12 cellular contexts compared by ENCODE assay signal in the genomic region with DNA sequence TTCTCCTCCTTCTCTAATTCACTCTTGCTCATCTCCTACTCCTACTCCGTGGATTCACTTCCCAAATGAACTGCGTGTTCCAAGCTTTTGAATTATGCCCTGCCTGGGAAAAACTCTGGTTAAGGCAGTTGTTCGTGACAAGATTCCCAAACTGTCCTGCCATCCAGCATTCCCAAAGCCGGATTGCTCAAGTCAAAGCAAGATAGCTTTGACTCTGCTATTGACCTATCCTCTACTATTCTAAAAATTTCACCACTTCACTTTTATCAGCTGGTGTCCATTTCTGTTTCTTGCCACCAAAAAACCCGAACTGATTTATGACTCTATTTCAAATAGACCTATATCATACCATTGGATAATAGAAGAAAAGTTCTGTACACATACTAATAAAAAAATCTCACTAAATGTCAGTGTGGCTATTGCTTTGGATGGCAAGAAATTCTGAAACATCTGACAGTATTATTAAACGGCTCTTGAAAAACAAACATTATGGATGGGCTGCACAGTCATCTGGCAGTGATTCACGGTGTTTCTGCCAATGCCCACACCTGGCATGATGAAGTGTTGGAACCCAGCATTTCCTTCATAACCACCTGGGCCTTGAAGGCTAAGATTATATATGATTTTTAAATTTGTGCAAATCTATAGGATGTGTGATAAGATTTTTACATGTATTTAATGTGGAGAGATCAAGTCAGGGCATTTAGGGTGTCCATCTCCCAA.
"Had no signal": no experiment of that assay in that cellular context is flagged by ENCODE, and none has a peak within 500 bp of the region (broad histone marks: within the 10 kb centered on the region; RNA-seq: fewer than 3 reads in every experiment).

No MANE protein-coding gene starts in this region.

- H3K79me2 ChIP-seq: hepatocyte had no signal

- ATAC-seq: effector memory CD8-positive, alpha-beta T cell; left colon; naive thymus-derived CD4-positive, alpha-beta T cell had no signal

- H3K9me3 ChIP-seq: neutrophil, right atrium auricular region had no signal

- DNase-seq: effector memory CD8-positive, alpha-beta T cell; erythroblast; foreskin melanocyte; head of caudate nucleus; left colon; naive thymus-derived CD4-positive, alpha-beta T cell; small intestine; stimulated activated CD4-positive, alpha-beta T cell treated with anti-CD3 and anti-CD28 coated beads, Interleukin-2, amount 100 ng/mL, for 48 hours; stimulated activated naive CD4-positive, alpha-beta T cell treated with Interleukin-2 at 50 U/mL for 16 hours had no signal

- FAIRE-seq: small intestine had no signal

- H2AFZ ChIP-seq: hepatocyte had no signal

- H3K27me3 ChIP-seq: hepatocyte, neutrophil, right atrium auricular region had no signal

- H3K4me3 ChIP-seq: hepatocyte, right atrium auricular region had no signal

- H3K27ac ChIP-seq: hepatocyte, neutrophil, right atrium auricular region had no signal

- H3K4me2 ChIP-seq: hepatocyte had no signal

- H3K36me3 ChIP-seq: neutrophil, right atrium auricular region had no signal
